Comparison of ENCODE assay signal across 12 cellular contexts in genomic region chr15:66133247-66133646, GRCh38.
"Had no signal": no experiment of that assay in that cellular context is flagged by ENCODE, and none has a peak within 500 bp of the region (broad histone marks: within the 10 kb centered on the region; RNA-seq: fewer than 3 reads in every experiment).

No MANE protein-coding gene starts in this region.

- H3K27me3 ChIP-seq: right atrium auricular region, SJCRH30 had no signal

- H3K4me3 ChIP-seq: right atrium auricular region, SJCRH30, smooth muscle cell had no signal

- H3K9ac ChIP-seq: parathyroid adenoma had no signal

- H3K9me3 ChIP-seq: right atrium auricular region, SJCRH30 had no signal

- H3K27ac ChIP-seq: parathyroid adenoma, right atrium auricular region, SJCRH30 had no signal

- DNase-seq: activated CD4-positive, alpha-beta T cell treated with anti-CD3 and anti-CD28 coated beads for 1 hour; activated CD4-positive, alpha-beta T cell treated with anti-CD3 and anti-CD28 coated beads, Interleukin-2, amount 50 U/mL, for 48 hours; activated effector memory CD4-positive, alpha-beta T cell treated with anti-CD3 and anti-CD28 coated beads, Interleukin-2, amount 50 U/mL, for 16 hours; activated T-cell treated with anti-CD3 and anti-CD28 coated beads, Interleukin-2, amount 50 U/mL, for 4 hours; mammary epithelial cell; nephron progenitor cell; SJCRH30; SW 1271 had no signal

- ATAC-seq: activated T-cell treated with anti-CD3 and anti-CD28 coated beads, Interleukin-2, amount 50 U/mL, for 4 hours; left lobe of liver had no signal

- H3K36me3 ChIP-seq: right atrium auricular region, SJCRH30 had no signal

- H3K4me2 ChIP-seq: smooth muscle cell had no signal

- H3K79me2 ChIP-seq: parathyroid adenoma had no signal
